ENCODE assay signal across 1 cellular context in genomic region chr11:102451041-102451692, GRCh38.
TF ChIP-seq lines count a peak whose summit lies in the region.

No MANE protein-coding gene starts in this region.

TF ChIP-seq in GM23338, 12 proteins besides CTCF, POLR2A, EP300 and RAD21 (continued from another document):
- TF ChIP-seq EZH2phosphoT487 (IDR thresholded peaks at IDR 0.05; ENCODE audit: unreplicated experiment) (no peak), STAT1 (IDR thresholded peaks at IDR 0.05; ENCODE audit: unreplicated experiment) (no peak), ETS1 (IDR thresholded peaks at IDR 0.05) (no peak)
